Comparison of ENCODE assay signal across 9 cellular contexts in genomic region chr6:89985744-89986493, GRCh38.
DNase-seq lines count a peak whose midpoint lies in the region; ATAC-seq, FAIRE-seq and TF ChIP-seq lines count a peak whose summit lies in the region.
"Had no signal": no experiment of that assay in that cellular context is flagged by ENCODE, and none has a peak within 500 bp of the region (broad histone marks: within the 10 kb centered on the region; RNA-seq: fewer than 3 reads in every experiment).

No MANE protein-coding gene starts in this region.

- H3K36me3 ChIP-seq in esophagus muscularis mucosa = no peaks in the 10 kb centered on the region

- no peak overlapping the region for H3K4me3 Mint-ChIP-seq in memory B cell

- no peak for TF ChIP-seq EP300 in esophagus muscularis mucosa (IDR thresholded peaks at IDR 0.05)

- H3K9me3 Mint-ChIP-seq in memory B cell = no peaks in the 10 kb centered on the region

- H3K27me3 ChIP-seq in esophagus muscularis mucosa = no peaks in the 10 kb centered on the region

- no peaks in the 10 kb centered on the region for H3K9me3 ChIP-seq in esophagus muscularis mucosa

- H3K27ac ChIP-seq in caudate nucleus (ENCODE audit: low read depth, low read length) = peak overlapping the region; percentile 77
- peak overlapping the region in 2 of 4 donors; percentile 9 to 17 for H3K27ac ChIP-seq in esophagus muscularis mucosa (replicated peaks in 1 of 4)

- H3K4me3 ChIP-seq in esophagus muscularis mucosa = no peak overlapping the region

- no peak for FAIRE-seq in GM12891 (lab: Jason Lieb, UNC)

- intact Hi-C loops in Right ventricle myocardium inferior (cut with DNase I) (no loop called here), cardiac septum (cut with DNase I) (loop anchor here (2.0 to 5.0 kb wide), 4 partner anchors 111 to 311 kb away; partner anchors contain the start of gene BACH2), esophagus muscularis mucosa (cut with DNase I) (no loop called here)

- H3K4me1 ChIP-seq in esophagus muscularis mucosa = peaks cover 21 to 34% (median 31%) of the 10 kb centered on the region in 4 donors

- 82% methylated on average over 11 of the region's 11 CpGs for WGBS in esophagus muscularis mucosa

- TF ChIP-seq POLR2A in GM12891 (IDR thresholded peaks at IDR 0.05; ENCODE audit: low read depth, low read length) (no peak), esophagus muscularis mucosa (IDR thresholded peaks at IDR 0.05; ENCODE audit: low read depth) (no peak)

- H3K36me3 Mint-ChIP-seq in memory B cell = peaks cover 16% of the 10 kb centered on the region

- peak overlapping the region; percentile 53 for H3K27ac Mint-ChIP-seq in memory B cell

- DNase-seq in Right ventricle myocardium inferior (ENCODE audit: missing footprints) (no peak), cardiac septum (ENCODE audit: low spot score) (no peak), caudate nucleus (lab: John Stamatoyannopoulos, UW) (peak in 45 of 61 donors; percentile 17 to 80 (median 53)), memory B cell (ENCODE audit: low spot score in 2 of 2) (no peak), DMS153 (lab: John Stamatoyannopoulos, UW) (no peak), OCI-M2 (lab: John Stamatoyannopoulos, UW; ENCODE audit: unreplicated experiment) (no peak), GM12891 (ENCODE audit: insufficient read length, low spot score) (no peak), esophagus muscularis mucosa (ENCODE audit: extremely low spot score) (no peak)
- DNase-seq: activated CD4-positive, CD25-positive, alpha-beta regulatory T cell had no signal

- peaks cover 24% of the 10 kb centered on the region for H3K4me1 Mint-ChIP-seq in memory B cell

- no peaks in the 10 kb centered on the region for H3K27me3 Mint-ChIP-seq in memory B cell

- ATAC-seq in Right ventricle myocardium inferior (peak; percentile 31), memory B cell (ENCODE audit: low read depth) (no peak)

- no peak for TF ChIP-seq CTCF in esophagus muscularis mucosa (IDR thresholded peaks at IDR 0.05)

TF ChIP-seq in GM12891, 5 proteins besides CTCF, POLR2A, EP300 and RAD21:
- TF ChIP-seq POLR2AphosphoS5 (IDR thresholded peaks at IDR 0.05; ENCODE audit: low read depth, low read length) (no peak), PAX5 (IDR thresholded peaks at IDR 0.05; ENCODE audit: insufficient read depth, low read length, severe bottlenecking) (no peak), POU2F2 (IDR thresholded peaks at IDR 0.05; ENCODE audit: low read depth, low read length) (no peak)
TF ChIP-seq in GM12891: peak in this region for 0.

Comparison
In these comparisons a context has a peak if more than half of its experiments do, and no peak if none do; other contexts are left out.
1. DNase-seq: peak in caudate nucleus (45 of 61); none in Right ventricle myocardium inferior (single experiment), cardiac septum (single experiment), memory B cell (0 of 2), DMS153 (single experiment), OCI-M2 (single experiment), GM12891 (single experiment) and esophagus muscularis mucosa (single experiment).